21 cellular contexts compared by ENCODE assay signal in genomic region chr5:40631236-40631635, GRCh38. TPM values are rescaled to one million over a fixed set of nuclear protein-coding genes. Genes with fewer than 3 reads are reported as not detected.
DNase-seq lines count a peak whose midpoint lies in the region; ATAC-seq, FAIRE-seq and TF ChIP-seq lines count a peak whose summit lies in the region.
"Had no signal": no experiment of that assay in that cellular context is flagged by ENCODE, and none has a peak within 500 bp of the region (broad histone marks: within the 10 kb centered on the region; RNA-seq: fewer than 3 reads in every experiment).

No MANE protein-coding gene starts in this region.

- FAIRE-seq in small intestine (lab: Jason Lieb, UNC) = no peak
- FAIRE-seq: A549, D721Med, G401.6, GM12891, GM19239 had no signal

- H3K27me3 ChIP-seq in colonic mucosa (no peaks in the 10 kb centered on the region), small intestine (ENCODE audit: control insufficient read depth in 2 of 2, insufficient read depth in 2 of 2, low read length in 2 of 2) (no peaks in the 10 kb centered on the region)
- H3K27me3 ChIP-seq: BLaER1 treated with 17β-estradiol and CSF1 and Interleukin-3, amounts not matched to agents 10 nM and 100 nM had no signal

- H3K27ac ChIP-seq in colonic mucosa (no peak overlapping the region), small intestine (ENCODE audit: low read depth in 1 of 2, low read length in 1 of 2) (no peak overlapping the region)
- H3K27ac ChIP-seq: 22Rv1; A549; BLaER1 treated with 17β-estradiol and CSF1 and Interleukin-3, amounts not matched to agents 10 nM and 100 nM; C4-2B had no signal

- TF ChIP-seq CTCF in colonic mucosa (IDR thresholded peaks at IDR 0.05) = no peak

- H3K4me3 ChIP-seq in colonic mucosa (no peak overlapping the region), small intestine (ENCODE audit: low read depth in 1 of 2, low read length in 2 of 2) (no peak overlapping the region)
- H3K4me3 ChIP-seq: A549; BLaER1 treated with 17β-estradiol and CSF1 and Interleukin-3, amounts not matched to agents 10 nM and 100 nM had no signal

- WGBS in small intestine, 3 donors = 39 to 67% (median 52%) methylated on average over 7 of the region's 7 CpGs

- no peak overlapping the region for H3K9ac ChIP-seq in colonic mucosa (ENCODE audit: low read depth in 2 of 2, low read length in 2 of 2)
- H3K9ac ChIP-seq: BLaER1 treated with 17β-estradiol and CSF1 and Interleukin-3, amounts not matched to agents 10 nM and 100 nM had no signal

- peak; percentile 96 for ATAC-seq in left colon
- no peak for ATAC-seq in HG03469 (IDR thresholded peaks at IDR 0.05; ENCODE audit: unreplicated experiment)
- ATAC-seq: A549; CD8-positive, alpha-beta T cell had no signal

- DNase-seq in colonic mucosa = peak; percentile 55
- DNase-seq in left colon = peak; percentile 49 to 71
- DNase-seq in small intestine = peak; percentile 70
- no peak for DNase-seq in activated CD8-positive, alpha-beta memory T cell treated with anti-CD3 and anti-CD28 coated beads for 24 hours
- no peak for DNase-seq in MV-4-11 (lab: John Stamatoyannopoulos, UW)
- DNase-seq: AML-193; Caco-2; Calu3; CD4-positive, alpha-beta T cell; CD8-positive, alpha-beta T cell; DMS79 treated with DMSO at 0.1 percent for 48 hours; GF-D8 had no signal

- intact Hi-C loops in colonic mucosa (cut with DNase I) = no loop called here
- intact Hi-C loops in left colon (cut with DNase I, micrococcal nuclease) = no loop called here

- no peaks in the 10 kb centered on the region for H3K4me1 ChIP-seq in colonic mucosa
- no peaks in the 10 kb centered on the region for H3K4me1 ChIP-seq in small intestine (ENCODE audit: control insufficient read depth in 2 of 2, insufficient read depth in 1 of 2, low read depth in 1 of 2, low read length in 1 of 2)
- H3K4me1 ChIP-seq: A549, Caco-2 had no signal

- H3K9me3 ChIP-seq in colonic mucosa = no peaks in the 10 kb centered on the region
- no peaks in the 10 kb centered on the region for H3K9me3 ChIP-seq in small intestine (ENCODE audit: control insufficient read depth, low read depth)
- H3K9me3 ChIP-seq: A549, Caco-2 had no signal

- no peaks in the 10 kb centered on the region for H3K36me3 ChIP-seq in colonic mucosa
- no peaks in the 10 kb centered on the region for H3K36me3 ChIP-seq in small intestine (ENCODE audit: control insufficient read depth in 2 of 2, insufficient read depth in 2 of 2, low read length in 2 of 2)
- H3K36me3 ChIP-seq: BLaER1 treated with 17β-estradiol and CSF1 and Interleukin-3, amounts not matched to agents 10 nM and 100 nM had no signal

RNA-seq across cellular contexts. Expression of gene PTGER4, which starts 48.5 kb away (rescaled TPM):
- 10 to 100 TPM; 28.1 to 53.4 TPM for total RNA-seq in colonic mucosa
- total RNA-seq in left colon = 10 to 100 TPM; 56.7 to 58.2 TPM
- polyA plus RNA-seq in small intestine = 10 to 100 TPM; 17.2 to 29.7 (median 21.1) TPM

Comparison
In these comparisons a context has a peak if more than half of its experiments do, and no peak if none do; other contexts are left out.
1. DNase-seq: peak in colonic mucosa (single experiment), left colon (2 of 2) and small intestine (single experiment); none in activated CD8-positive, alpha-beta memory T cell treated with anti-CD3 and anti-CD28 coated beads for 24 hours (single experiment) and MV-4-11 (single experiment).